14 cellular contexts compared by ENCODE assay signal in genomic region chr3:140242818-140243276, GRCh38.
DNase-seq lines count a peak whose midpoint lies in the region; ATAC-seq and TF ChIP-seq lines count a peak whose summit lies in the region.
"Had no signal": no experiment of that assay in that cellular context is flagged by ENCODE, and none has a peak within 500 bp of the region (broad histone marks: within the 10 kb centered on the region; RNA-seq: fewer than 3 reads in every experiment).

No MANE protein-coding gene starts in this region.

- no peaks in the 10 kb centered on the region for H3K36me3 ChIP-seq in spleen

- H3K36me3 Mint-ChIP-seq in CD14-positive monocyte: no peaks in the 10 kb centered on the region

- no peak overlapping the region for H3K4me3 ChIP-seq in spleen

- 61 to 66% (median 64%) methylated on average over 5 of the region's 5 CpGs for WGBS in spleen, 5 donors

- no peaks in the 10 kb centered on the region for H3K4me1 ChIP-seq in spleen

- no peak for TF ChIP-seq CTCF in CD14-positive monocyte (IDR thresholded peaks at IDR 0.05)
- no peak for TF ChIP-seq CTCF in spleen (IDR thresholded peaks at IDR 0.05 in 8 of 11, conservative IDR thresholded peaks at IDR 0.05 in 3 of 11)

- H3K4me3 Mint-ChIP-seq in CD14-positive monocyte: no peak overlapping the region
- H3K4me3 Mint-ChIP-seq: stimulated activated naive CD8-positive, alpha-beta T cell treated with anti-CD3 and anti-CD28 coated beads, Interleukin-15, Interleukin-2, amounts not matched to agents 100 ng/mL and 50 ng/mL, for 24 hours; T-helper 17 cell had no signal

- no peak for TF ChIP-seq POLR2A in spleen (IDR thresholded peaks at IDR 0.05)

- peak; percentile 95 for DNase-seq in Caki2 (ENCODE audit: low read depth)
- DNase-seq in NCI-H128 (lab: John Stamatoyannopoulos, UW; ENCODE audit: unreplicated experiment): peak; percentile 16
- peak; percentile 46 for DNase-seq in astrocyte of the hippocampus (ENCODE audit: low read depth, low spot score)
- no peak for DNase-seq in left colon
- DNase-seq in GF-D8 (lab: John Stamatoyannopoulos, UW): no peak
- DNase-seq in CD14-positive monocyte (ENCODE audit: low spot score): no peak
- no peak for DNase-seq in spleen
- DNase-seq: activated CD4-positive, alpha-beta T cell treated with anti-CD3 and anti-CD28 coated beads, Interleukin-2, amount 50 U/mL, for 1 hour; EL; erythroblast; retina; T-helper 17 cell had no signal

- ATAC-seq in left colon (peak; percentile 34), GM19452 (IDR thresholded peaks at IDR 0.05; ENCODE audit: unreplicated experiment) (no peak)
- ATAC-seq: T-helper 17 cell had no signal

- peaks cover 0 to 7% (median 0%) of the 10 kb centered on the region in 7 donors for H3K9me3 Mint-ChIP-seq in CD14-positive monocyte
- H3K9me3 Mint-ChIP-seq: stimulated activated naive CD8-positive, alpha-beta T cell treated with anti-CD3 and anti-CD28 coated beads, Interleukin-15, Interleukin-2, amounts not matched to agents 100 ng/mL and 50 ng/mL, for 24 hours had no signal

- H3K9me3 ChIP-seq in spleen: no peaks in the 10 kb centered on the region

- no peak overlapping the region for H3K27ac ChIP-seq in spleen

- in situ Hi-C loops in Caki2 (cut with HindIII; ENCODE audit: low pct_unique_long_range_greater_than_20kb, low sequenced_read_pairs): no loop called here

- H3K27ac Mint-ChIP-seq in CD14-positive monocyte: no peak overlapping the region
- H3K27ac Mint-ChIP-seq: stimulated activated naive CD8-positive, alpha-beta T cell treated with anti-CD3 and anti-CD28 coated beads, Interleukin-15, Interleukin-2, amounts not matched to agents 100 ng/mL and 50 ng/mL, for 24 hours; T-helper 17 cell had no signal

- H3K27me3 ChIP-seq in spleen (replicated peaks in 1 of 7): no peaks in the 10 kb centered on the region

- intact Hi-C loops in left colon (cut with DNase I, micrococcal nuclease): no loop called here
- intact Hi-C loops in CD14-positive monocyte (cut with micrococcal nuclease): no loop called here
- intact Hi-C loops in spleen (cut with DNase I; ENCODE audit: low total_unique reads): no loop called here

- peaks cover 0 to 2% (median 2%) of the 10 kb centered on the region in 3 donors for H3K27me3 Mint-ChIP-seq in CD14-positive monocyte (ENCODE audit: low read depth in 3 of 3)
- H3K27me3 Mint-ChIP-seq: stimulated activated naive CD8-positive, alpha-beta T cell treated with anti-CD3 and anti-CD28 coated beads, Interleukin-15, Interleukin-2, amounts not matched to agents 100 ng/mL and 50 ng/mL, for 24 hours had no signal

- H3K4me1 Mint-ChIP-seq in CD14-positive monocyte: no peaks in the 10 kb centered on the region
- H3K4me1 Mint-ChIP-seq: T-helper 17 cell had no signal

Comparison
In these comparisons a context has a peak if more than half of its experiments do, and no peak if none do; other contexts are left out.
1. DNase-seq: peak in Caki2 (single experiment), NCI-H128 (single experiment) and astrocyte of the hippocampus (single experiment); none in left colon (0 of 2), GF-D8 (single experiment), CD14-positive monocyte (single experiment) and spleen (single experiment).